ENCODE assay signal across 1 cellular context in the genomic region with DNA sequence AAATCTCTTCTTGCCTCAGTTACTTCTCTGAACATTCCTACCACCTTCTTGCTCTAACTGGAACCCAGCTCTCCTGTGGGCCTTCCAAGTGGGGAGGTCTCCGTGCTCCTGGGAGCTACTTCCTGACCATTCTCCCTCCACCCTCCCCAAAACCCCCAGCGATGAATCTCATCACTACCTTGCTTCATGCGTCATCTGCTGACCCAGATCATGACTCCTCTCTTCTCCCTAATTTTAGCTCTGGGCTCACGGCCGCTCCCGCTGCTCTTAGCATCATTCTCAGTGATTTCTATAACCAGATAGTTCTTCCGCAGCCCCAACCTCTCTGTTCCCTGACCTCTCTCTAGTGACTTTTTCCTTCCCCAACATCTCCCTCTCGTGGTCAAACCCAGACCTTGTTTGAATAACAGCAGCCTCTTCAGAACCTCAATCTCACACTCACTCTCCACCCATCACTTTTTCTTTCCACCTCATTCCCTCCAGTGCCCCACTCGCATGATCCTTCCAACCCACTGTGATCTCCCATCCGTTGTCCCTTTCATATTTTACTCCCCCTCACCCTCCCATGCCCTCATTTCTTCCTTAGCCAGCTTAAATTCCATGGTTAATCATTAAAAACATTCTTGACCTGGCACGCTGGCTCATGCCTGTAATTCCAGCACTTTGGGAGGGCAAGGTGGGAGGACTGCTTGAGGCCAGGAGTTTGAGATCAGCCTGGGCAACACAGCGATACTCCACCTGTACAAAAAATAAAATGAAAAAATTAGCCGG.
TF ChIP-seq lines count a peak whose summit lies in the region.

No MANE protein-coding gene starts in this region.

TF ChIP-seq in HepG2, 621 proteins besides CTCF, POLR2A, EP300 and RAD21 (continued from another document and continues in another):
- TF ChIP-seq, protein P1, sequence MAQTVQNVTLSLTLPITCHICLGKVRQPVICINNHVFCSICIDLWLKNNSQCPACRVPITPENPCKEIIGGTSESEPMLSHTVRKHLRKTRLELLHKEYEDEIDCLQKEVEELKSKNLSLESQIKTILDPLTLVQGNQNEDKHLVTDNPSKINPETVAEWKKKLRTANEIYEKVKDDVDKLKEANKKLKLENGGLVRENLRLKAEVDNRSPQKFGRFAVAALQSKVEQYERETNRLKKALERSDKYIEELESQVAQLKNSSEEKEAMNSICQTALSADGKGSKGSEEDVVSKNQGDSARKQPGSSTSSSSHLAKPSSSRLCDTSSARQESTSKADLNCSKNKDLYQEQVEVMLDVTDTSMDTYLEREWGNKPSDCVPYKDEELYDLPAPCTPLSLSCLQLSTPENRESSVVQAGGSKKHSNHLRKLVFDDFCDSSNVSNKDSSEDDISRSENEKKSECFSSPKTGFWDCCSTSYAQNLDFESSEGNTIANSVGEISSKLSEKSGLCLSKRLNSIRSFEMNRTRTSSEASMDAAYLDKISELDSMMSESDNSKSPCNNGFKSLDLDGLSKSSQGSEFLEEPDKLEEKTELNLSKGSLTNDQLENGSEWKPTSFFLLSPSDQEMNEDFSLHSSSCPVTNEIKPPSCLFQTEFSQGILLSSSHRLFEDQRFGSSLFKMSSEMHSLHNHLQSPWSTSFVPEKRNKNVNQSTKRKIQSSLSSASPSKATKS (CRISPR knock-in tag; IDR thresholded peaks at IDR 0.05): no peak
- no peak for TF ChIP-seq MATR3 (CRISPR knock-in tag; IDR thresholded peaks at IDR 0.05)
- peak; percentile 94 for TF ChIP-seq ZNF263 (CRISPR knock-in tag; IDR thresholded peaks at IDR 0.05)
- no peak for TF ChIP-seq BCLAF1 (IDR thresholded peaks at IDR 0.05)
- TF ChIP-seq ZBTB20 (CRISPR knock-in tag; IDR thresholded peaks at IDR 0.05; ENCODE audit: borderline replicate concordance, low read depth): no peak
- TF ChIP-seq ZNF766 (CRISPR knock-in tag; IDR thresholded peaks at IDR 0.05; ENCODE audit: borderline replicate concordance): no peak
- TF ChIP-seq, protein P2, sequence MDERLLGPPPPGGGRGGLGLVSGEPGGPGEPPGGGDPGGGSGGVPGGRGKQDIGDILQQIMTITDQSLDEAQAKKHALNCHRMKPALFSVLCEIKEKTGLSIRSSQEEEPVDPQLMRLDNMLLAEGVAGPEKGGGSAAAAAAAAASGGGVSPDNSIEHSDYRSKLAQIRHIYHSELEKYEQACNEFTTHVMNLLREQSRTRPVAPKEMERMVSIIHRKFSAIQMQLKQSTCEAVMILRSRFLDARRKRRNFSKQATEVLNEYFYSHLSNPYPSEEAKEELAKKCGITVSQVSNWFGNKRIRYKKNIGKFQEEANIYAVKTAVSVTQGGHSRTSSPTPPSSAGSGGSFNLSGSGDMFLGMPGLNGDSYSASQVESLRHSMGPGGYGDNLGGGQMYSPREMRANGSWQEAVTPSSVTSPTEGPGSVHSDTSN (CRISPR knock-in tag; IDR thresholded peaks at IDR 0.05): no peak
- TF ChIP-seq MXI1 (IDR thresholded peaks at IDR 0.05; ENCODE audit: borderline replicate concordance, low read depth, low read length): no peak
- no peak for TF ChIP-seq NCOA5 (CRISPR knock-in tag; IDR thresholded peaks at IDR 0.05)
- TF ChIP-seq KLF6 (CRISPR knock-in tag; IDR thresholded peaks at IDR 0.05): 0 out of 2 replicates have a peak, but pooled peaks have one; percentile 20
- TF ChIP-seq, protein P3, sequence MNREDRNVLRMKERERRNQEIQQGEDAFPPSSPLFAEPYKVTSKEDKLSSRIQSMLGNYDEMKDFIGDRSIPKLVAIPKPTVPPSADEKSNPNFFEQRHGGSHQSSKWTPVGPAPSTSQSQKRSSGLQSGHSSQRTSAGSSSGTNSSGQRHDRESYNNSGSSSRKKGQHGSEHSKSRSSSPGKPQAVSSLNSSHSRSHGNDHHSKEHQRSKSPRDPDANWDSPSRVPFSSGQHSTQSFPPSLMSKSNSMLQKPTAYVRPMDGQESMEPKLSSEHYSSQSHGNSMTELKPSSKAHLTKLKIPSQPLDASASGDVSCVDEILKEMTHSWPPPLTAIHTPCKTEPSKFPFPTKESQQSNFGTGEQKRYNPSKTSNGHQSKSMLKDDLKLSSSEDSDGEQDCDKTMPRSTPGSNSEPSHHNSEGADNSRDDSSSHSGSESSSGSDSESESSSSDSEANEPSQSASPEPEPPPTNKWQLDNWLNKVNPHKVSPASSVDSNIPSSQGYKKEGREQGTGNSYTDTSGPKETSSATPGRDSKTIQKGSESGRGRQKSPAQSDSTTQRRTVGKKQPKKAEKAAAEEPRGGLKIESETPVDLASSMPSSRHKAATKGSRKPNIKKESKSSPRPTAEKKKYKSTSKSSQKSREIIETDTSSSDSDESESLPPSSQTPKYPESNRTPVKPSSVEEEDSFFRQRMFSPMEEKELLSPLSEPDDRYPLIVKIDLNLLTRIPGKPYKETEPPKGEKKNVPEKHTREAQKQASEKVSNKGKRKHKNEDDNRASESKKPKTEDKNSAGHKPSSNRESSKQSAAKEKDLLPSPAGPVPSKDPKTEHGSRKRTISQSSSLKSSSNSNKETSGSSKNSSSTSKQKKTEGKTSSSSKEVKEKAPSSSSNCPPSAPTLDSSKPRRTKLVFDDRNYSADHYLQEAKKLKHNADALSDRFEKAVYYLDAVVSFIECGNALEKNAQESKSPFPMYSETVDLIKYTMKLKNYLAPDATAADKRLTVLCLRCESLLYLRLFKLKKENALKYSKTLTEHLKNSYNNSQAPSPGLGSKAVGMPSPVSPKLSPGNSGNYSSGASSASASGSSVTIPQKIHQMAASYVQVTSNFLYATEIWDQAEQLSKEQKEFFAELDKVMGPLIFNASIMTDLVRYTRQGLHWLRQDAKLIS (CRISPR knock-in tag; IDR thresholded peaks at IDR 0.05): no peak
- no peak for TF ChIP-seq ZNF552 (CRISPR knock-in tag; IDR thresholded peaks at IDR 0.05; ENCODE audit: borderline replicate concordance)
- TF ChIP-seq SOX5 (CRISPR knock-in tag; IDR thresholded peaks at IDR 0.05; ENCODE audit: borderline replicate concordance): no peak
- no peak for TF ChIP-seq USF2 (IDR thresholded peaks at IDR 0.05; ENCODE audit: low read depth, low read length)
- no peak for TF ChIP-seq USF2 (CRISPR knock-in tag; IDR thresholded peaks at IDR 0.05; ENCODE audit: borderline replicate concordance)
- TF ChIP-seq ATM (IDR thresholded peaks at IDR 0.05; ENCODE audit: borderline replicate concordance): no peak
- TF ChIP-seq ZNF576 (CRISPR knock-in tag; IDR thresholded peaks at IDR 0.05): no peak
- no peak for TF ChIP-seq CENPX (CRISPR knock-in tag; IDR thresholded peaks at IDR 0.05)
- no peak for TF ChIP-seq RERE (CRISPR knock-in tag; IDR thresholded peaks at IDR 0.05; ENCODE audit: low read depth)
- TF ChIP-seq HOXA9 (CRISPR knock-in tag; IDR thresholded peaks at IDR 0.05; ENCODE audit: borderline replicate concordance): no peak
- no peak for TF ChIP-seq NFE2 (CRISPR knock-in tag; IDR thresholded peaks at IDR 0.05)
- TF ChIP-seq RORA (CRISPR knock-in tag; IDR thresholded peaks at IDR 0.05): no peak
- TF ChIP-seq, protein P4, sequence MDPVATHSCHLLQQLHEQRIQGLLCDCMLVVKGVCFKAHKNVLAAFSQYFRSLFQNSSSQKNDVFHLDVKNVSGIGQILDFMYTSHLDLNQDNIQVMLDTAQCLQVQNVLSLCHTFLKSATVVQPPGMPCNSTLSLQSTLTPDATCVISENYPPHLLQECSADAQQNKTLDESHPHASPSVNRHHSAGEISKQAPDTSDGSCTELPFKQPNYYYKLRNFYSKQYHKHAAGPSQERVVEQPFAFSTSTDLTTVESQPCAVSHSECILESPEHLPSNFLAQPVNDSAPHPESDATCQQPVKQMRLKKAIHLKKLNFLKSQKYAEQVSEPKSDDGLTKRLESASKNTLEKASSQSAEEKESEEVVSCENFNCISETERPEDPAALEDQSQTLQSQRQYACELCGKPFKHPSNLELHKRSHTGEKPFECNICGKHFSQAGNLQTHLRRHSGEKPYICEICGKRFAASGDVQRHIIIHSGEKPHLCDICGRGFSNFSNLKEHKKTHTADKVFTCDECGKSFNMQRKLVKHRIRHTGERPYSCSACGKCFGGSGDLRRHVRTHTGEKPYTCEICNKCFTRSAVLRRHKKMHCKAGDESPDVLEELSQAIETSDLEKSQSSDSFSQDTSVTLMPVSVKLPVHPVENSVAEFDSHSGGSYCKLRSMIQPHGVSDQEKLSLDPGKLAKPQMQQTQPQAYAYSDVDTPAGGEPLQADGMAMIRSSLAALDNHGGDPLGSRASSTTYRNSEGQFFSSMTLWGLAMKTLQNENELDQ (CRISPR knock-in tag; IDR thresholded peaks at IDR 0.05; ENCODE audit: borderline replicate concordance): no peak
- peak; percentile 11; the same call in 1 of the 2 replicates for TF ChIP-seq ZNF430 (CRISPR knock-in tag; IDR thresholded peaks at IDR 0.05)
- no peak for TF ChIP-seq JUNB (CRISPR knock-in tag; IDR thresholded peaks at IDR 0.05; ENCODE audit: borderline replicate concordance)
- TF ChIP-seq ADNP (CRISPR knock-in tag; IDR thresholded peaks at IDR 0.05): no peak
- TF ChIP-seq, protein P5, sequence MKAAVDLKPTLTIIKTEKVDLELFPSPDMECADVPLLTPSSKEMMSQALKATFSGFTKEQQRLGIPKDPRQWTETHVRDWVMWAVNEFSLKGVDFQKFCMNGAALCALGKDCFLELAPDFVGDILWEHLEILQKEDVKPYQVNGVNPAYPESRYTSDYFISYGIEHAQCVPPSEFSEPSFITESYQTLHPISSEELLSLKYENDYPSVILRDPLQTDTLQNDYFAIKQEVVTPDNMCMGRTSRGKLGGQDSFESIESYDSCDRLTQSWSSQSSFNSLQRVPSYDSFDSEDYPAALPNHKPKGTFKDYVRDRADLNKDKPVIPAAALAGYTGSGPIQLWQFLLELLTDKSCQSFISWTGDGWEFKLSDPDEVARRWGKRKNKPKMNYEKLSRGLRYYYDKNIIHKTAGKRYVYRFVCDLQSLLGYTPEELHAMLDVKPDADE (CRISPR knock-in tag; IDR thresholded peaks at IDR 0.05): no peak
